In genomic region chr3:134527538-134528186, GRCh38 we compare ENCODE assay signal across 22 cellular contexts.
"Had no signal": no experiment of that assay in that cellular context is flagged by ENCODE, and none has a peak within 500 bp of the region (broad histone marks: within the 10 kb centered on the region; RNA-seq: fewer than 3 reads in every experiment).

No MANE protein-coding gene starts in this region.

- H3K27ac ChIP-seq: brain microvascular endothelial cell, cardiac muscle cell, KMS-11, Peyer's patch, RWPE1, VCaP had no signal

- ATAC-seq: activated T-helper 17 cell treated with anti-CD3 and anti-CD28 coated beads, Interleukin-2, amount 50 U/mL, for 72 hours; T-cell had no signal

- H3K27me3 ChIP-seq: brain microvascular endothelial cell, cardiac muscle cell, Peyer's patch had no signal

- H3K4me3 ChIP-seq: cardiac muscle cell, Peyer's patch had no signal

- H3K4me1 ChIP-seq: Peyer's patch had no signal

- H3K36me3 ChIP-seq: brain microvascular endothelial cell, cardiac muscle cell, Peyer's patch had no signal

- DNase-seq: activated CD4-positive, alpha-beta T cell treated with anti-CD3 and anti-CD28 coated beads, Interleukin-2, amount 10 ng/mL, durations not matched to agents 7 days and 5 days; activated CD4-positive, CD25-positive, alpha-beta regulatory T cell; activated CD8-positive, alpha-beta memory T cell treated with anti-CD3 and anti-CD28 coated beads for 24 hours; activated gamma-delta T cell; amygdala; brain microvascular endothelial cell; NCI-H1092; NCI-H1417; NCI-H1694; NCI-H2029; NCI-H2107; NCI-H2171 treated with DMSO at 0.1 percent for 48 hours; NCI-H226; NCI-H526 treated with DMSO at 0.1 percent for 48 hours; Peyer's patch; SHP77 treated with DMSO at 0.1 percent for 48 hours had no signal
